In the genomic region with DNA sequence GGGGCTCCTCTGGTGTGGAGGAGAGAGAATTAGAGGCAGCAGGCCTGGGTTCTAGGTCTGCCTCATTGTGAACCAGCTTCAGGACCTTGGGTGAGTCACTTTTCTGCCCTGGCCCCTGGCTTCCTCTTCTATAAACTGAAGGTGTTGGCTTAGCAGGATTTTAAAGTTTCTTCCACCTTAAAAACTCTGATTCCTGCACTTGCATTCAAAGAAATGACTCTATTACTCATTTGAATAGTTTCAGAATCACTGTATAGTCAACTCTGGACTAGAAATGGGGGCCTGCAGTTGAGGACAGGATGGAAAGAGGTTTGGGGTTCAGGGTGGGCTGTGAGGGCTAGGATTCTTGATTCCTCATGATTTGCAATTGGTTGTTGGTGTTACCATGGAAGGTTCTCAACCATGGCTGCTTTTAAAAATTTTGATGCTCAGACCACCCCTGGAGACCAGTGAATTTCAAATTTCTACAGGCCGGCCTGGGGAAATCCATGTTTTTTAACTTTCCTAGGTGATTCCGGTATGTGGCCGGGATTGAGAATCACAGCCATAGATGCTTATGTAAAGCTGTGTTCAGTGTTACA, we compare ENCODE assay signal across 2 cellular contexts.
TF ChIP-seq lines count a peak whose summit lies in the region.

No MANE protein-coding gene starts in this region.

TF ChIP-seq in SK-N-SH, 30 proteins besides CTCF, POLR2A, EP300 and RAD21 (continued from another document):
- TF ChIP-seq GATA2 (CRISPR knock-in tag; IDR thresholded peaks at IDR 0.05), result no peak
- no peak for TF ChIP-seq SMC3 (IDR thresholded peaks at IDR 0.05; ENCODE audit: low read depth, low read length)
- no peak for TF ChIP-seq ELF1 (IDR thresholded peaks at IDR 0.05)
- no peak for TF ChIP-seq TCF12 (IDR thresholded peaks at IDR 0.05)
- no peak for TF ChIP-seq RCOR1 (IDR thresholded peaks at IDR 0.05; ENCODE audit: low read length)
- no peak for TF ChIP-seq RXRA (IDR thresholded peaks at IDR 0.05; ENCODE audit: borderline replicate concordance, low read depth)
- TF ChIP-seq, protein P1, sequence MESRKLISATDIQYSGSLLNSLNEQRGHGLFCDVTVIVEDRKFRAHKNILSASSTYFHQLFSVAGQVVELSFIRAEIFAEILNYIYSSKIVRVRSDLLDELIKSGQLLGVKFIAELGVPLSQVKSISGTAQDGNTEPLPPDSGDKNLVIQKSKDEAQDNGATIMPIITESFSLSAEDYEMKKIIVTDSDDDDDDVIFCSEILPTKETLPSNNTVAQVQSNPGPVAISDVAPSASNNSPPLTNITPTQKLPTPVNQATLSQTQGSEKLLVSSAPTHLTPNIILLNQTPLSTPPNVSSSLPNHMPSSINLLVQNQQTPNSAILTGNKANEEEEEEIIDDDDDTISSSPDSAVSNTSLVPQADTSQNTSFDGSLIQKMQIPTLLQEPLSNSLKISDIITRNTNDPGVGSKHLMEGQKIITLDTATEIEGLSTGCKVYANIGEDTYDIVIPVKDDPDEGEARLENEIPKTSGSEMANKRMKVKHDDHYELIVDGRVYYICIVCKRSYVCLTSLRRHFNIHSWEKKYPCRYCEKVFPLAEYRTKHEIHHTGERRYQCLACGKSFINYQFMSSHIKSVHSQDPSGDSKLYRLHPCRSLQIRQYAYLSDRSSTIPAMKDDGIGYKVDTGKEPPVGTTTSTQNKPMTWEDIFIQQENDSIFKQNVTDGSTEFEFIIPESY (IDR thresholded peaks at IDR 0.05; ENCODE audit: borderline replicate concordance, low read depth), result no peak

TF ChIP-seq in SK-N-SH treated with all-trans-retinoic acid at 6 μM for 48 hours, 23 proteins besides CTCF, POLR2A, EP300 and RAD21 (continued from another document):
- TF ChIP-seq, protein P2, sequence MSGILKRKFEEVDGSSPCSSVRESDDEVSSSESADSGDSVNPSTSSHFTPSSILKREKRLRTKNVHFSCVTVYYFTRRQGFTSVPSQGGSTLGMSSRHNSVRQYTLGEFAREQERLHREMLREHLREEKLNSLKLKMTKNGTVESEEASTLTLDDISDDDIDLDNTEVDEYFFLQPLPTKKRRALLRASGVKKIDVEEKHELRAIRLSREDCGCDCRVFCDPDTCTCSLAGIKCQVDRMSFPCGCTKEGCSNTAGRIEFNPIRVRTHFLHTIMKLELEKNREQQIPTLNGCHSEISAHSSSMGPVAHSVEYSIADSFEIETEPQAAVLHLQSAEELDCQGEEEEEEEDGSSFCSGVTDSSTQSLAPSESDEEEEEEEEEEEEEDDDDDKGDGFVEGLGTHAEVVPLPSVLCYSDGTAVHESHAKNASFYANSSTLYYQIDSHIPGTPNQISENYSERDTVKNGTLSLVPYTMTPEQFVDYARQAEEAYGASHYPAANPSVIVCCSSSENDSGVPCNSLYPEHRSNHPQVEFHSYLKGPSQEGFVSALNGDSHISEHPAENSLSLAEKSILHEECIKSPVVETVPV (CRISPR knock-in tag; IDR thresholded peaks at IDR 0.05), result no peak
